Comparison of ENCODE assay signal across 1 cellular context in the genomic region with DNA sequence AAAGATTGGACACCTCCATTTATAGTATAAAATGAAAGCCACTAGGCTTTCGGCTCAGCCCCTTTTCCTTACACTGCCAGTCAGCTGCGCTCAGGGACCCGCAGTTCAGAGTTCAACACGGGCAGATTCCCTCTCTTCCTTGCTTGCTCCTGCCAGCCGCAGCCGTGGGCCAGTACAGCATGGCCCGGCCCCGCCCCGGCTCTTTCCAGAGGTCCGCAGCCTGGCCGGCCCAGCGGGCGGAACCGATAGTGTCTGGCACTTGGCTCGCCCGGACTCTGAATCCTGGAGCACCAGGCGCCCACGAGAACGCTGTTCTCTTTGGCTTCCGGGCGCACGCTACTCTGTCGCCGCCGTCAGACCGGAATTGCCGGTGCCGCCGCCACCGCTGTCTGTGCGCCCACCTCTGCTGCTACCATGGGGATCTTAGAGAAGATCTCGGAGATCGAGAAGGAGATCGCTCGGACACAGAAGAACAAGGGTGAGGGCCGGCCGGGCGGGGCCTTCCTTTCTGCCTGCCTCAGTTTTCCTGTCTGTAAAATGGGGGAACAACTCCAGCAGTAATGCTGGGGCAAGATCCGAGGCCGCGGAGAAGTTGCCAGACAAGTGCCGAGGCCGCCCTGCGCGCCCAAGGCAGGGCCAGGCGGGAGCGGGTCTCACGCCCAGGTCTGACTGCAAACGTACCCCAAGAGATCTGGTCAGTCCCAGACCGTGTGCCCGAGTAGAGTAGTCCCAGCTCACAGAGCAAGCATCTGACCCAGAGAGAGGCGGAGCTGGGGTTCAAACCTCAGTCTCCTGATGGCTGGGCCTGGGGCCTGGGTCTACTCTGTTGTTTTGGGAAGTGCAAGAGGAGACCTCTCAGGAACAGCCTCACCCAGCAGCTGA.
A peak's percentile ranks its signal among the peaks of the same experiment; 100 is the strongest.
TF ChIP-seq lines count a peak whose summit lies in the region.

A gene with protein sequence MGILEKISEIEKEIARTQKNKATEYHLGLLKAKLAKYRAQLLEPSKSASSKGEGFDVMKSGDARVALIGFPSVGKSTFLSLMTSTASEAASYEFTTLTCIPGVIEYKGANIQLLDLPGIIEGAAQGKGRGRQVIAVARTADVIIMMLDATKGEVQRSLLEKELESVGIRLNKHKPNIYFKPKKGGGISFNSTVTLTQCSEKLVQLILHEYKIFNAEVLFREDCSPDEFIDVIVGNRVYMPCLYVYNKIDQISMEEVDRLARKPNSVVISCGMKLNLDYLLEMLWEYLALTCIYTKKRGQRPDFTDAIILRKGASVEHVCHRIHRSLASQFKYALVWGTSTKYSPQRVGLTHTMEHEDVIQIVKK (plus strand): TSS at position 339 of the 882 bp plus-strand sequence. CDS start 76 bp downstream, at position 415.

TF ChIP-seq in HEK293, 187 proteins besides CTCF, POLR2A, EP300 and RAD21 (continued from another document and continues in another):
- TF ChIP-seq, protein P1, sequence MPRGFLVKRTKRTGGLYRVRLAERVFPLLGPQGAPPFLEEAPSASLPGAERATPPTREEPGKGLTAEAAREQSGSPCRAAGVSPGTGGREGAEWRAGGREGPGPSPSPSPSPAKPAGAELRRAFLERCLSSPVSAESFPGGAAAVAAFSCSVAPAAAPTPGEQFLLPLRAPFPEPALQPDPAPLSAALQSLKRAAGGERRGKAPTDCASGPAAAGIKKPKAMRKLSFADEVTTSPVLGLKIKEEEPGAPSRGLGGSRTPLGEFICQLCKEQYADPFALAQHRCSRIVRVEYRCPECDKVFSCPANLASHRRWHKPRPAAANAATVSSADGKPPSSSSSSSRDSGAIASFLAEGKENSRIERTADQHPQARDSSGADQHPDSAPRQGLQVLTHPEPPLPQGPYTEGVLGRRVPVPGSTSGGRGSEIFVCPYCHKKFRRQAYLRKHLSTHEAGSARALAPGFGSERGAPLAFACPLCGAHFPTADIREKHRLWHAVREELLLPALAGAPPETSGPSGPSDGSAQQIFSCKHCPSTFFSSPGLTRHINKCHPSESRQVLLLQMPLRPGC (tag by site-specific recombination; IDR thresholded peaks at IDR 0.05) = peak; percentile 96
- TF ChIP-seq ZNF473 (tag by site-specific recombination; IDR thresholded peaks at IDR 0.05) (no peak), GLI4 (tag by site-specific recombination; IDR thresholded peaks at IDR 0.05) (peak; percentile 98), ZNF621 (tag by site-specific recombination; IDR thresholded peaks at IDR 0.05) (no peak), ZNF221 (tag by site-specific recombination; IDR thresholded peaks at IDR 0.05; ENCODE audit: borderline replicate concordance) (no peak), ZNF639 (tag by site-specific recombination; IDR thresholded peaks at IDR 0.05) (peak; percentile 99), ZNF37A (tag by site-specific recombination; IDR thresholded peaks at IDR 0.05) (peak; percentile 54), ZNF248 (tag by site-specific recombination; IDR thresholded peaks at IDR 0.05) (no peak), ZNF146 (tag by site-specific recombination; IDR thresholded peaks at IDR 0.05) (peak; percentile 73), GLIS1 (tag by site-specific recombination; IDR thresholded peaks at IDR 0.05) (peak; percentile 55; the same call in 1 of the 2 replicates), OSR2 (tag by site-specific recombination; IDR thresholded peaks at IDR 0.05) (peak; percentile 48; the same call in 1 of the 2 replicates), ZNF529 (tag by site-specific recombination; IDR thresholded peaks at IDR 0.05; ENCODE audit: insufficient replicate concordance) (peak; percentile 29), TRIM28 (IDR thresholded peaks at IDR 0.05; ENCODE audit: borderline replicate concordance, low read length) (peak; percentile 78; the same call in 1 of the 2 replicates), ZBTB21 (tag by site-specific recombination; IDR thresholded peaks at IDR 0.05) (peak; percentile 85), ZNF777 (tag by site-specific recombination; IDR thresholded peaks at IDR 0.05; ENCODE audit: borderline replicate concordance) (peak; percentile 68; the same call in 1 of the 2 replicates), ZNF16 (tag by site-specific recombination; IDR thresholded peaks at IDR 0.05; ENCODE audit: low read depth) (0 out of 2 replicates have a peak, but pooled peaks have one; percentile 38), ZNF274 (IDR thresholded peaks at IDR 0.05; ENCODE audit: low read length) (no peak), ZNF274 (tag by site-specific recombination; IDR thresholded peaks at IDR 0.05; ENCODE audit: borderline replicate concordance) (no peak; the same call in 1 of the 2 replicates), ZSCAN23 (tag by site-specific recombination; IDR thresholded peaks at IDR 0.05) (peak; percentile 98), ZSCAN4 (tag by site-specific recombination; IDR thresholded peaks at IDR 0.05) (peak; percentile 69), HOXA7 (CRISPR knock-in tag; IDR thresholded peaks at IDR 0.05; ENCODE audit: borderline replicate concordance) (no peak), ZNF175 (tag by site-specific recombination; IDR thresholded peaks at IDR 0.05) (no peak), ZNF843 (tag by site-specific recombination; IDR thresholded peaks at IDR 0.05) (peak; percentile 84), ZNF548 (tag by site-specific recombination; IDR thresholded peaks at IDR 0.05) (no peak), ZNF10 (tag by site-specific recombination; IDR thresholded peaks at IDR 0.05) (peak; percentile 48; the same call in 1 of the 2 replicates), KLF16 (tag by site-specific recombination; IDR thresholded peaks at IDR 0.05) (peak; percentile 99), ZNF398 (tag by site-specific recombination; IDR thresholded peaks at IDR 0.05) (peak; percentile 30), OVOL3 (tag by site-specific recombination; IDR thresholded peaks at IDR 0.05) (peak; percentile 89), ZNF626 (tag by site-specific recombination; IDR thresholded peaks at IDR 0.05) (no peak; the same call in 1 of the 2 replicates), ZSCAN5A (tag by site-specific recombination; IDR thresholded peaks at IDR 0.05) (peak; percentile 98), ZNF658 (tag by site-specific recombination; IDR thresholded peaks at IDR 0.05) (no peak), TCF7L2 (IDR thresholded peaks at IDR 0.05; ENCODE audit: borderline replicate concordance, low read depth, low read length) (no peak), ZNF341 (tag by site-specific recombination; IDR thresholded peaks at IDR 0.05; ENCODE audit: low read depth) (peak; percentile 79), ZBTB8A (tag by site-specific recombination; IDR thresholded peaks at IDR 0.05) (peak; percentile 82), ZNF324 (tag by site-specific recombination; IDR thresholded peaks at IDR 0.05) (peak; percentile 99), ZNF488 (tag by site-specific recombination; IDR thresholded peaks at IDR 0.05) (no peak), ZNF670 (tag by site-specific recombination; IDR thresholded peaks at IDR 0.05; ENCODE audit: low read depth) (no peak), TSHZ1 (tag by site-specific recombination; IDR thresholded peaks at IDR 0.05; ENCODE audit: borderline replicate concordance) (peak; percentile 67; the same call in 1 of the 2 replicates), ZNF366 (tag by site-specific recombination; conservative IDR thresholded peaks at IDR 0.05) (peak; percentile 53), ZNF292 (tag by site-specific recombination; IDR thresholded peaks at IDR 0.05; ENCODE audit: borderline replicate concordance, low read depth) (no peak)
- TF ChIP-seq, protein P2, sequence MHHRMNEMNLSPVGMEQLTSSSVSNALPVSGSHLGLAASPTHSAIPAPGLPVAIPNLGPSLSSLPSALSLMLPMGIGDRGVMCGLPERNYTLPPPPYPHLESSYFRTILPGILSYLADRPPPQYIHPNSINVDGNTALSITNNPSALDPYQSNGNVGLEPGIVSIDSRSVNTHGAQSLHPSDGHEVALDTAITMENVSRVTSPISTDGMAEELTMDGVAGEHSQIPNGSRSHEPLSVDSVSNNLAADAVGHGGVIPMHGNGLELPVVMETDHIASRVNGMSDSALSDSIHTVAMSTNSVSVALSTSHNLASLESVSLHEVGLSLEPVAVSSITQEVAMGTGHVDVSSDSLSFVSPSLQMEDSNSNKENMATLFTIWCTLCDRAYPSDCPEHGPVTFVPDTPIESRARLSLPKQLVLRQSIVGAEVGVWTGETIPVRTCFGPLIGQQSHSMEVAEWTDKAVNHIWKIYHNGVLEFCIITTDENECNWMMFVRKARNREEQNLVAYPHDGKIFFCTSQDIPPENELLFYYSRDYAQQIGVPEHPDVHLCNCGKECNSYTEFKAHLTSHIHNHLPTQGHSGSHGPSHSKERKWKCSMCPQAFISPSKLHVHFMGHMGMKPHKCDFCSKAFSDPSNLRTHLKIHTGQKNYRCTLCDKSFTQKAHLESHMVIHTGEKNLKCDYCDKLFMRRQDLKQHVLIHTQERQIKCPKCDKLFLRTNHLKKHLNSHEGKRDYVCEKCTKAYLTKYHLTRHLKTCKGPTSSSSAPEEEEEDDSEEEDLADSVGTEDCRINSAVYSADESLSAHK (tag by site-specific recombination; IDR thresholded peaks at IDR 0.05) = peak; percentile 71; the same call in 1 of the 2 replicates
